ENCODE assay signal across 11 cellular contexts in genomic region chr10:50409965-50410811, GRCh38.
DNase-seq lines count a peak whose midpoint lies in the region; ATAC-seq, FAIRE-seq and TF ChIP-seq lines count a peak whose summit lies in the region.
"Had no signal": no experiment of that assay in that cellular context is flagged by ENCODE, and none has a peak within 500 bp of the region (broad histone marks: within the 10 kb centered on the region; RNA-seq: fewer than 3 reads in every experiment).

No MANE protein-coding gene starts in this region.

- H3K18ac ChIP-seq in mesendoderm (ENCODE audit: low read length) = no peak overlapping the region

- H2BK15ac ChIP-seq in mesendoderm (replicated peaks; ENCODE audit: low read depth) = peak overlapping the region; percentile 5

- DNase-seq in ELR (ENCODE audit: low read depth) (peak; percentile 51), LHCN-M2 (ENCODE audit: low read depth) (peak; percentile 59), mammary epithelial cell (peak; percentile 57), mesendoderm (no peak), HuH-7 (ENCODE audit: low spot score) (no peak), frontal cortex (ENCODE audit: low spot score in 2 of 2) (no peak), left lobe of liver (ENCODE audit: low spot score) (no peak), stomach (no peak)
- DNase-seq: CD4-positive, alpha-beta T cell; NCI-H2081 treated with DMSO at 0.1 percent for 48 hours had no signal

- H4K5ac ChIP-seq in mesendoderm (ENCODE audit: low read length) = no peak overlapping the region

- no peak overlapping the region for H3K23ac ChIP-seq in mesendoderm (ENCODE audit: low read length)

- H2AK5ac ChIP-seq in mesendoderm (ENCODE audit: low read length) = no peak overlapping the region

- no peak for FAIRE-seq in frontal cortex (lab: Jason Lieb, UNC)
- FAIRE-seq: endometrium had no signal

- CTCF ChIA-PET in mammary epithelial cell (lab: Charles Lee; ENCODE audit: low non-redundant PET) = no interaction called here

- H3K36me3 ChIP-seq in mammary epithelial cell (ENCODE audit: insufficient read depth, low read length) (no peaks in the 10 kb centered on the region), mesendoderm (ENCODE audit: control insufficient read depth, insufficient read depth, low read length) (no peaks in the 10 kb centered on the region), stomach (no peaks in the 10 kb centered on the region)

- peaks cover 10% of the 10 kb centered on the region for H3K79me1 ChIP-seq in mesendoderm (ENCODE audit: low read length)

- H3K27ac ChIP-seq in mammary epithelial cell (ENCODE audit: insufficient read depth, low read depth, low read length) = peak overlapping the region; percentile 13
- H3K27ac ChIP-seq in mesendoderm (ENCODE audit: low read depth, low read length) = no peak overlapping the region
- no peak overlapping the region for H3K27ac ChIP-seq in stomach

- H3K4me2 ChIP-seq in mammary epithelial cell (ENCODE audit: insufficient read depth, low read depth, low read length) (peak overlapping the region; percentile 53), mesendoderm (ENCODE audit: low read length) (no peak overlapping the region)

- H3K9ac ChIP-seq in mammary epithelial cell (ENCODE audit: insufficient read depth, low read length) (no peak overlapping the region), mesendoderm (ENCODE audit: low read length) (no peak overlapping the region)

- TF ChIP-seq CTCF in mammary epithelial cell (conservative IDR thresholded peaks at IDR 0.05 in 1 of 2, IDR thresholded peaks at IDR 0.05 in 1 of 2; ENCODE audit: extremely low read depth in 1 of 2, insufficient read depth in 1 of 2, low read depth in 1 of 2, low read length in 2 of 2) (no peak), stomach (IDR thresholded peaks at IDR 0.05) (no peak)

- H3K4me1 ChIP-seq in mammary epithelial cell (ENCODE audit: insufficient read depth, low read length) (peaks cover 25% of the 10 kb centered on the region), mesendoderm (ENCODE audit: control insufficient read depth, low read depth, low read length) (peaks cover 13% of the 10 kb centered on the region), stomach (peaks cover 5 to 45% (median 17%) of the 10 kb centered on the region in 4 donors)

- WGBS in mammary epithelial cell (ENCODE audit: low coverage, missing lambda C conversion rate) = 51% methylated on average over 6 of the region's 6 CpGs
- no CpG with 5 or more reads among the region's 6 CpGs for WGBS in mesendoderm (ENCODE audit: extremely low coverage, insufficient coverage, low lambda C conversion rate)
- 60 to 74% (median 73%) methylated on average over 6 of the region's 6 CpGs for WGBS in stomach, 5 donors

- no peak for TF ChIP-seq POLR2A in stomach (IDR thresholded peaks at IDR 0.05)

- H4K8ac ChIP-seq in mesendoderm (ENCODE audit: low read depth, low read length) = no peak overlapping the region

- peaks cover 88% of the 10 kb centered on the region for H3K79me2 ChIP-seq in mammary epithelial cell (ENCODE audit: insufficient read depth, low read length)
- peaks cover 22% of the 10 kb centered on the region for H3K79me2 ChIP-seq in mesendoderm (ENCODE audit: control insufficient read depth, insufficient read depth, low read length)

- H3K9me3 ChIP-seq in mammary epithelial cell (replicated peaks; ENCODE audit: insufficient read depth, low read length) = peaks cover 3% of the 10 kb centered on the region
- H3K9me3 ChIP-seq in stomach = no peaks in the 10 kb centered on the region

- no peak overlapping the region for H2AFZ ChIP-seq in mammary epithelial cell (ENCODE audit: low read depth, low read length)

- no peaks in the 10 kb centered on the region for H4K20me1 ChIP-seq in mammary epithelial cell (ENCODE audit: insufficient read depth, low read length)

- intact Hi-C loops in mammary epithelial cell (cut with micrococcal nuclease) = no loop called here
- intact Hi-C loops in stomach (cut with DNase I; ENCODE audit: low total_unique reads) = no loop called here

- H3K27me3 ChIP-seq in mammary epithelial cell (ENCODE audit: insufficient read depth, low read length) (no peaks in the 10 kb centered on the region), mesendoderm (ENCODE audit: insufficient read depth, low read length, poor library complexity) (no peaks in the 10 kb centered on the region), stomach (no peaks in the 10 kb centered on the region)

- H2BK5ac ChIP-seq in mesendoderm (ENCODE audit: low read length) = no peak overlapping the region

- dilution Hi-C loops in mammary epithelial cell (cut with HindIII; ENCODE audit: low sequenced_read_pairs) = loop anchor here (10.0 kb wide), 1 partner anchor 85 kb away; no protein-coding TSS in a partner anchor

- peak overlapping the region; percentile 45 for H2BK120ac ChIP-seq in mesendoderm (ENCODE audit: low read depth, low read length)

- no peak for ATAC-seq in left lobe of liver

- in situ Hi-C loops in mammary epithelial cell (cut with MboI; ENCODE audit: low sequenced_read_pairs in 2 of 2) = no loop called here

- no TSS peak for BruUV-seq in mammary epithelial cell (replicated peaks; lab: Mats Ljungman, UMichigan)

- TF ChIP-seq EP300 in stomach (IDR thresholded peaks at IDR 0.05) = no peak

- no peak overlapping the region for H3K4ac ChIP-seq in mesendoderm (ENCODE audit: low read depth, low read length)

- H3K4me3 ChIP-seq in mammary epithelial cell (replicated peaks in 1 of 3; ENCODE audit: insufficient read depth in 1 of 3, low read depth in 2 of 3, low read length in 3 of 3) = no peak overlapping the region
- no peak overlapping the region for H3K4me3 ChIP-seq in mesendoderm (ENCODE audit: low read length)
- H3K4me3 ChIP-seq in stomach = no peak overlapping the region

- no peak overlapping the region for H3K56ac ChIP-seq in mesendoderm (ENCODE audit: low read length)

Comparison
In these comparisons a context has a peak if more than half of its experiments do, and no peak if none do; other contexts are left out.
1. DNase-seq: peak in ELR (single experiment), LHCN-M2 (single experiment) and mammary epithelial cell (single experiment); none in mesendoderm (single experiment), HuH-7 (single experiment), frontal cortex (0 of 2), left lobe of liver (single experiment) and stomach (single experiment).